Comparison of ENCODE assay signal across 29 cellular contexts in genomic region chr19:34534206-34534605, GRCh38.
"Had no signal": no experiment of that assay in that cellular context is flagged by ENCODE, and none has a peak within 500 bp of the region (broad histone marks: within the 10 kb centered on the region; RNA-seq: fewer than 3 reads in every experiment).

No MANE protein-coding gene starts in this region.

- DNase-seq: stimulated activated CD4-positive, alpha-beta T cell treated with anti-CD3 and anti-CD28 coated beads, Interleukin-2, amount 100 ng/mL, for 48 hours; stimulated activated CD4-positive, alpha-beta T cell treated with anti-CD3 and anti-CD28 coated beads, Interleukin-4, amount 100 ng/mL, for 1 hour; stimulated activated CD4-positive, alpha-beta T cell treated with anti-CD3 and anti-CD28 coated beads, Interleukin-4, amount 100 ng/mL, for 24 hours; stimulated activated CD4-positive, alpha-beta T cell treated with anti-CD3 and anti-CD28 coated beads, Interleukin-4, amount 100 ng/mL, for 4 hours; stimulated activated CD8-positive, alpha-beta memory T cell treated with anti-CD3 and anti-CD28 coated beads, Interleukin-4, amount 100 ng/mL, for 48 hours; stimulated activated naive B cell treated with anti-CD40 and anti-IgM and Interleukin-4, amounts not matched to agents 10 μg/mL and 1 μg/mL and 100 μg/mL, for 72 hours; stimulated activated naive CD4-positive, alpha-beta T cell; stimulated activated naive CD4-positive, alpha-beta T cell treated with Interleukin-2 at 50 U/mL for 16 hours; stimulated activated naive CD8-positive, alpha-beta T cell treated with anti-CD3 and anti-CD28 coated beads, Interleukin-15, amount 100 ng/mL, for 72 hours; stimulated activated naive CD8-positive, alpha-beta T cell treated with anti-CD3 and anti-CD28 coated beads, Interleukin-15, Interleukin-2, amounts not matched to agents 100 U/mL and 50 U/mL, for 24 hours; stomach; substantia nigra; testis; thyroid gland; tibial artery; transverse colon; trophoblast cell; upper lobe of left lung; upper lobe of right lung; uterus had no signal

- H3K27ac ChIP-seq: stomach, suprapubic skin, testis, thoracic aorta, thyroid gland, tibial artery, tibial nerve, transverse colon, upper lobe of left lung, upper lobe of right lung, uterus, vagina had no signal

- H3K27ac Mint-ChIP-seq: stimulated activated effector memory CD8-positive, alpha-beta T cell treated with anti-CD3 and anti-CD28 coated beads, Interleukin-12 subunit alpha, Interleukin-12 subunit beta, amount 100 ng/mL, for 72 hours; stimulated activated memory B cell treated with anti-CD40 and anti-IgM and Interleukin-4, amounts not matched to agents 10 μg/mL and 1 μg/mL and 100 μg/mL, for 72 hours; stimulated activated naive B cell treated with anti-CD40 and anti-IgM and Interleukin-4, amounts not matched to agents 10 μg/mL and 1 μg/mL and 100 μg/mL, for 72 hours; stimulated activated naive CD8-positive, alpha-beta T cell treated with anti-CD3 and anti-CD28 coated beads, Interleukin-15, amount 100 ng/mL, for 72 hours; stimulated activated naive CD8-positive, alpha-beta T cell treated with anti-CD3 and anti-CD28 coated beads, Interleukin-15, Interleukin-2, amounts not matched to agents 100 ng/mL and 50 ng/mL, for 24 hours; type B pancreatic cell had no signal

- H3K27me3 ChIP-seq: testis, thyroid gland, tibial artery, tibial nerve, upper lobe of left lung, uterus, vagina had no signal

- FAIRE-seq: urothelium cell line had no signal

- H3K9me3 Mint-ChIP-seq: stimulated activated effector memory CD8-positive, alpha-beta T cell treated with anti-CD3 and anti-CD28 coated beads, Interleukin-12 subunit alpha, Interleukin-12 subunit beta, amount 100 ng/mL, for 72 hours; stimulated activated naive CD8-positive, alpha-beta T cell treated with anti-CD3 and anti-CD28 coated beads, Interleukin-15, amount 100 ng/mL, for 72 hours; stimulated activated naive CD8-positive, alpha-beta T cell treated with anti-CD3 and anti-CD28 coated beads, Interleukin-15, Interleukin-2, amounts not matched to agents 100 ng/mL and 50 ng/mL, for 24 hours; type B pancreatic cell had no signal

- H3K4me1 Mint-ChIP-seq: stimulated activated effector memory CD8-positive, alpha-beta T cell treated with anti-CD3 and anti-CD28 coated beads, Interleukin-12 subunit alpha, Interleukin-12 subunit beta, amount 100 ng/mL, for 72 hours; stimulated activated memory B cell treated with anti-CD40 and anti-IgM and Interleukin-4, amounts not matched to agents 10 μg/mL and 1 μg/mL and 100 μg/mL, for 72 hours; stimulated activated naive B cell treated with anti-CD40 and anti-IgM and Interleukin-4, amounts not matched to agents 10 μg/mL and 1 μg/mL and 100 μg/mL, for 72 hours; stimulated activated naive CD8-positive, alpha-beta T cell treated with anti-CD3 and anti-CD28 coated beads, Interleukin-15, amount 100 ng/mL, for 72 hours had no signal

- H3K4me1 ChIP-seq: stomach, suprapubic skin, testis, thyroid gland, tibial artery, tibial nerve, transverse colon, upper lobe of left lung, upper lobe of right lung, uterus, vagina had no signal

- H3K4me3 Mint-ChIP-seq: stimulated activated effector memory CD8-positive, alpha-beta T cell treated with anti-CD3 and anti-CD28 coated beads, Interleukin-12 subunit alpha, Interleukin-12 subunit beta, amount 100 ng/mL, for 72 hours; stimulated activated memory B cell treated with anti-CD40 and anti-IgM and Interleukin-4, amounts not matched to agents 10 μg/mL and 1 μg/mL and 100 μg/mL, for 72 hours; stimulated activated naive B cell treated with anti-CD40 and anti-IgM and Interleukin-4, amounts not matched to agents 10 μg/mL and 1 μg/mL and 100 μg/mL, for 72 hours; stimulated activated naive CD8-positive, alpha-beta T cell treated with anti-CD3 and anti-CD28 coated beads, Interleukin-15, amount 100 ng/mL, for 72 hours; stimulated activated naive CD8-positive, alpha-beta T cell treated with anti-CD3 and anti-CD28 coated beads, Interleukin-15, Interleukin-2, amounts not matched to agents 100 ng/mL and 50 ng/mL, for 24 hours; type B pancreatic cell had no signal

- ATAC-seq: stimulated activated effector memory CD8-positive, alpha-beta T cell treated with anti-CD3 and anti-CD28 coated beads, Interleukin-12 subunit alpha, Interleukin-12 subunit beta, amount 100 ng/mL, for 72 hours; stimulated activated memory B cell treated with anti-CD40 and anti-IgM and Interleukin-4, amounts not matched to agents 10 μg/mL and 1 μg/mL and 100 μg/mL, for 72 hours; stimulated activated naive B cell treated with anti-CD40 and anti-IgM and Interleukin-4, amounts not matched to agents 10 μg/mL and 1 μg/mL and 100 μg/mL, for 72 hours; stimulated activated naive CD8-positive, alpha-beta T cell treated with anti-CD3 and anti-CD28 coated beads, Interleukin-15, amount 100 ng/mL, for 72 hours; stimulated activated naive CD8-positive, alpha-beta T cell treated with anti-CD3 and anti-CD28 coated beads, Interleukin-15, Interleukin-2, amounts not matched to agents 100 U/mL and 50 U/mL, for 24 hours; upper lobe of right lung had no signal

- H3K36me3 ChIP-seq: stomach, suprapubic skin, thoracic aorta, thyroid gland, tibial artery, tibial nerve, transverse colon, upper lobe of left lung, upper lobe of right lung, uterus, vagina had no signal

- H3K4me3 ChIP-seq: stomach, suprapubic skin, testis, thoracic aorta, thyroid gland, tibial artery, tibial nerve, transverse colon, upper lobe of left lung, upper lobe of right lung, uterus, vagina had no signal

- H3K36me3 Mint-ChIP-seq: stimulated activated effector memory CD8-positive, alpha-beta T cell treated with anti-CD3 and anti-CD28 coated beads, Interleukin-12 subunit alpha, Interleukin-12 subunit beta, amount 100 ng/mL, for 72 hours; stimulated activated memory B cell treated with anti-CD40 and anti-IgM and Interleukin-4, amounts not matched to agents 10 μg/mL and 1 μg/mL and 100 μg/mL, for 72 hours; stimulated activated naive B cell treated with anti-CD40 and anti-IgM and Interleukin-4, amounts not matched to agents 10 μg/mL and 1 μg/mL and 100 μg/mL, for 72 hours; type B pancreatic cell had no signal

- H3K9me3 ChIP-seq: stomach, suprapubic skin, testis, thoracic aorta, thyroid gland, tibial artery, tibial nerve, transverse colon, upper lobe of left lung, upper lobe of right lung, uterus, vagina had no signal
